9 cellular contexts compared by ENCODE assay signal in genomic region chr4:76420901-76421581, GRCh38. TPM values are rescaled to one million over a fixed set of nuclear protein-coding genes. Genes with fewer than 3 reads are reported as not detected.
DNase-seq lines count a peak whose midpoint lies in the region; ATAC-seq and TF ChIP-seq lines count a peak whose summit lies in the region.
"Had no signal": no experiment of that assay in that cellular context is flagged by ENCODE, and none has a peak within 500 bp of the region (broad histone marks: within the 10 kb centered on the region; RNA-seq: fewer than 3 reads in every experiment).

CCDC158 (minus strand) TSS chr4:76421141; CDS start chr4:76403207, 17,934 bp downstream.

- peak within 1 kb of the TSS in 3 of 4 donors; percentile 61 to 83 (median 70) for H3K4me3 Mint-ChIP-seq in CD4-positive, CD25-positive, alpha-beta regulatory T cell

- H3K79me2 ChIP-seq in osteoblast (ENCODE audit: insufficient read depth, low read length): no peaks in the 10 kb centered on the region

- no peak within 1 kb of the TSS for H3K27ac ChIP-seq in CD4-positive, CD25-positive, alpha-beta regulatory T cell (ENCODE audit: insufficient read depth, low read length, poor library complexity, severe bottlenecking)
- no peak within 1 kb of the TSS for H3K27ac ChIP-seq in RWPE1
- H3K27ac ChIP-seq in osteoblast (ENCODE audit: low read depth, low read length): no peak within 1 kb of the TSS

- peaks cover 0 to 7% (median 1%) of the 10 kb centered on the region in 4 donors for H3K4me1 Mint-ChIP-seq in CD4-positive, CD25-positive, alpha-beta regulatory T cell

- no peak for DNase-seq in CD4-positive, CD25-positive, alpha-beta regulatory T cell
- DNase-seq in RWPE1 (ENCODE audit: low spot score) (peak; percentile 22), epithelial cell of proximal tubule (ENCODE audit: low read depth) (no peak), osteoblast (ENCODE audit: insufficient read length, low spot score, missing footprints) (peak; percentile 91), NCI-H2029 (lab: John Stamatoyannopoulos, UW) (no peak), COLO829 (ENCODE audit: low spot score) (no peak), NCI-H526 treated with DMSO at 0.1 percent for 48 hours (lab: John Stamatoyannopoulos, UW) (no peak), NCI-H1694 (lab: John Stamatoyannopoulos, UW) (no peak)
- DNase-seq: cortex of kidney had no signal

- H3K9me3 Mint-ChIP-seq in CD4-positive, CD25-positive, alpha-beta regulatory T cell: peaks cover 0 to 2% (median 0%) of the 10 kb centered on the region in 7 donors

- H4K20me1 ChIP-seq in osteoblast (ENCODE audit: insufficient read depth, low read length): no peaks in the 10 kb centered on the region

- CTCF ChIA-PET in RWPE1 (lab: Yijun Ruan, JAX): interaction anchor here (0.6 to 1.5 kb wide), 3 partner anchors 9 to 242 kb away, joined by 3 read pairs; no protein-coding TSS in a partner anchor

- H3K36me3 Mint-ChIP-seq in CD4-positive, CD25-positive, alpha-beta regulatory T cell: no peaks in the 10 kb centered on the region

- TF ChIP-seq CTCF in RWPE1 (conservative IDR thresholded peaks at IDR 0.05; ENCODE audit: low read depth) (no peak), epithelial cell of proximal tubule (conservative IDR thresholded peaks at IDR 0.05; ENCODE audit: low read depth, low read length) (no peak), osteoblast (IDR thresholded peaks at IDR 0.05; ENCODE audit: extremely low read depth, low read depth, low read length) (no peak)

- H3K4me2 ChIP-seq in osteoblast (ENCODE audit: insufficient read depth, low read length): peak within 1 kb of the TSS; percentile 73

- H3K27me3 Mint-ChIP-seq in CD4-positive, CD25-positive, alpha-beta regulatory T cell: peaks cover 38% of the 10 kb centered on the region

- POLR2A ChIA-PET in RWPE1 (lab: Yijun Ruan, JAX; ENCODE audit: low non-redundant PET): interaction anchor here (0.5 to 0.9 kb wide), 2 partner anchors 10 to 81 kb away, joined by 3 read pairs; no protein-coding TSS in a partner anchor

- no peaks in the 10 kb centered on the region for H3K9me3 ChIP-seq in CD4-positive, CD25-positive, alpha-beta regulatory T cell (ENCODE audit: control insufficient read depth in 2 of 2, low read length in 2 of 2)
- no peaks in the 10 kb centered on the region for H3K9me3 ChIP-seq in osteoblast (ENCODE audit: low read depth, low read length)

- no peaks in the 10 kb centered on the region for H3K4me1 ChIP-seq in CD4-positive, CD25-positive, alpha-beta regulatory T cell (ENCODE audit: control insufficient read depth, insufficient read depth, low read length, poor library complexity, severe bottlenecking)
- no peaks in the 10 kb centered on the region for H3K4me1 ChIP-seq in osteoblast (ENCODE audit: insufficient read depth, low read length)

- H3K36me3 ChIP-seq in CD4-positive, CD25-positive, alpha-beta regulatory T cell (ENCODE audit: control insufficient read depth, insufficient read depth, low read length): no peaks in the 10 kb centered on the region
- H3K36me3 ChIP-seq in osteoblast (ENCODE audit: insufficient read depth, low read length): no peaks in the 10 kb centered on the region

- no peak within 1 kb of the TSS for H3K27ac Mint-ChIP-seq in CD4-positive, CD25-positive, alpha-beta regulatory T cell

- H2AFZ ChIP-seq in osteoblast (ENCODE audit: low read length): peak within 1 kb of the TSS; percentile 70

- ATAC-seq in CD4-positive, CD25-positive, alpha-beta regulatory T cell (ENCODE audit: low read depth in 2 of 2): no peak

- no peaks in the 10 kb centered on the region for H3K27me3 ChIP-seq in CD4-positive, CD25-positive, alpha-beta regulatory T cell (ENCODE audit: control insufficient read depth, insufficient read depth, low read length)
- peaks cover 20% of the 10 kb centered on the region for H3K27me3 ChIP-seq in osteoblast (ENCODE audit: insufficient read depth, low read length)

- H3K4me3 ChIP-seq in CD4-positive, CD25-positive, alpha-beta regulatory T cell (ENCODE audit: low read depth, low read length): no peak within 1 kb of the TSS
- H3K4me3 ChIP-seq in epithelial cell of proximal tubule (ENCODE audit: low read depth, low read length): peak within 1 kb of the TSS; percentile 61
- H3K4me3 ChIP-seq in osteoblast (ENCODE audit: insufficient read depth, low read length): peak within 1 kb of the TSS; percentile 66

RNA-seq across cellular contexts. Expression of gene CCDC158, which starts in this region (rescaled TPM):
- total RNA-seq in CD4-positive, CD25-positive, alpha-beta regulatory T cell: not detected
- not detected for polyA plus RNA-seq in CD4-positive, CD25-positive, alpha-beta regulatory T cell
- total RNA-seq in epithelial cell of proximal tubule (0.17 TPM in 1 of 2 replicates, not detected in the other), osteoblast (0.36 and 0.59 TPM in 2 replicates)

Comparison
In these comparisons a context has a peak if more than half of its experiments do, and no peak if none do; other contexts are left out.
1. Peak in DNase-seq, H3K4me3 ChIP-seq and H3K4me2 ChIP-seq in osteoblast; RNA of the gene not detected or under 1 TPM.